In the genomic region with DNA sequence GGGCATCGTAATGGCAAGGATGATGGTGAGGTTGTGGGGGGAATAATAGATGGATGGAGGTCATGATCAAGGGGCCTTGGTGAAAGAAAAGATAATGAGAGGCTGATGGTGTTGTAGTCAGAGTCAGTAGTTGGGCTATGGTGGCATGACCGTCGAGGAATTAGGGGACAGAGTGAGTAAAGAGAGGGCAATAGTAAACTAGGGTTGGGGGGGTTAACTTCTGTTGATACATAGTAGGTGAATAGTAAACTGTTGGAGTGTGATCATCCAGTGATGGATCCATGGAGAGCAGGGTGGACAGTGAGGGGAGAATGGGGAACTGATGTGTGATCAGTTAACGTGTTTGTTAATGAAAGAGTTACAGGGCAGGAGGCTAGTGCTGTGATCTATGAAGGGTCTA, we compare ENCODE assay signal across 8 cellular contexts. TPM values are rescaled to one million over a fixed set of nuclear protein-coding genes. Genes with fewer than 3 reads are reported as not detected.
DNase-seq lines count a peak whose midpoint lies in the region; ATAC-seq and TF ChIP-seq lines count a peak whose summit lies in the region.

No MANE protein-coding gene starts in this region.

- H3K9me3 Mint-ChIP-seq in T-helper 1 cell treated with Interleukin-12 subunit alpha and Interleukin-12 subunit beta and Interleukin-4 antibody, amounts not matched to agents 30 μg/mL and 1 μg/mL, for 36 hours: no peaks in the 10 kb centered on the region
- no peaks in the 10 kb centered on the region for H3K9me3 Mint-ChIP-seq in activated T-helper 17 cell treated with anti-CD3 and anti-CD28 coated beads, Interleukin-2, amount 50 U/mL, for 72 hours
- no peaks in the 10 kb centered on the region for H3K9me3 Mint-ChIP-seq in stimulated activated naive CD8-positive, alpha-beta T cell treated with anti-CD3 and anti-CD28 coated beads, Interleukin-15, amount 100 ng/mL, for 72 hours

- H3K27me3 Mint-ChIP-seq in T-helper 1 cell treated with Interleukin-12 subunit alpha and Interleukin-12 subunit beta and Interleukin-4 antibody, amounts not matched to agents 30 μg/mL and 1 μg/mL, for 36 hours (ENCODE audit: low read depth): no peaks in the 10 kb centered on the region
- H3K27me3 Mint-ChIP-seq in activated T-helper 17 cell treated with anti-CD3 and anti-CD28 coated beads, Interleukin-2, amount 50 U/mL, for 72 hours: no peaks in the 10 kb centered on the region
- H3K27me3 Mint-ChIP-seq in stimulated activated naive CD8-positive, alpha-beta T cell treated with anti-CD3 and anti-CD28 coated beads, Interleukin-15, amount 100 ng/mL, for 72 hours: no peaks in the 10 kb centered on the region

- H3K36me3 ChIP-seq in iPS-18a (ENCODE audit: control insufficient read depth, low read depth, low read length) (peaks cover 12% of the 10 kb centered on the region), body of pancreas (replicated peaks in 1 of 2; ENCODE audit: insufficient read depth in 1 of 2, low read depth in 2 of 2) (no peaks in the 10 kb centered on the region)

- H3K27ac ChIP-seq in iPS-18a (ENCODE audit: low read length) (no peak overlapping the region), body of pancreas (peak overlapping the region in 2 of 4 donors; percentile 59 to 84)

- H3K9ac ChIP-seq in iPS-18a (ENCODE audit: low read length): peak overlapping the region; percentile 58

- H3K36me3 Mint-ChIP-seq in T-helper 1 cell treated with Interleukin-12 subunit alpha and Interleukin-12 subunit beta and Interleukin-4 antibody, amounts not matched to agents 30 μg/mL and 1 μg/mL, for 36 hours (ENCODE audit: low read depth): peaks cover 20% of the 10 kb centered on the region
- peaks cover 64% of the 10 kb centered on the region for H3K36me3 Mint-ChIP-seq in activated T-helper 17 cell treated with anti-CD3 and anti-CD28 coated beads, Interleukin-2, amount 50 U/mL, for 72 hours (ENCODE audit: low read depth)

- WGBS in body of pancreas, 2 donors: 13 to 23% methylated on average over 4 of the region's 4 CpGs

- H3K27me3 ChIP-seq in iPS-18a (ENCODE audit: control insufficient read depth, insufficient read depth, low read length) (no peaks in the 10 kb centered on the region), body of pancreas (no peaks in the 10 kb centered on the region)

- H3K4me1 ChIP-seq in iPS-18a (ENCODE audit: control insufficient read depth, low read depth, low read length) (peaks cover 8% of the 10 kb centered on the region), body of pancreas (peaks cover 21% of the 10 kb centered on the region)

- TF ChIP-seq POLR2A in body of pancreas (IDR thresholded peaks at IDR 0.05): no peak

- peak overlapping the region; percentile 87 for H3K4me3 ChIP-seq in iPS-18a (ENCODE audit: low read length)
- no peak overlapping the region for H3K4me3 ChIP-seq in body of pancreas

- peak overlapping the region; percentile 95 for H3K27ac Mint-ChIP-seq in T-helper 1 cell treated with Interleukin-12 subunit alpha and Interleukin-12 subunit beta and Interleukin-4 antibody, amounts not matched to agents 30 μg/mL and 1 μg/mL, for 36 hours
- peak overlapping the region; percentile 96 for H3K27ac Mint-ChIP-seq in activated T-helper 17 cell treated with anti-CD3 and anti-CD28 coated beads, Interleukin-2, amount 50 U/mL, for 72 hours
- peak overlapping the region; percentile 98 to 100 for H3K27ac Mint-ChIP-seq in stimulated activated naive CD8-positive, alpha-beta T cell treated with anti-CD3 and anti-CD28 coated beads, Interleukin-15, amount 100 ng/mL, for 72 hours

- TF ChIP-seq CTCF in body of pancreas (IDR thresholded peaks at IDR 0.05): no peak

- H3K4me1 Mint-ChIP-seq in T-helper 1 cell treated with Interleukin-12 subunit alpha and Interleukin-12 subunit beta and Interleukin-4 antibody, amounts not matched to agents 30 μg/mL and 1 μg/mL, for 36 hours (ENCODE audit: low read depth): peaks cover 28% of the 10 kb centered on the region
- peaks cover 10% of the 10 kb centered on the region for H3K4me1 Mint-ChIP-seq in activated T-helper 17 cell treated with anti-CD3 and anti-CD28 coated beads, Interleukin-2, amount 50 U/mL, for 72 hours
- peaks cover 55% of the 10 kb centered on the region for H3K4me1 Mint-ChIP-seq in stimulated activated naive CD8-positive, alpha-beta T cell treated with anti-CD3 and anti-CD28 coated beads, Interleukin-15, amount 100 ng/mL, for 72 hours

- DNase-seq in T-helper 1 cell (no peak), DMS153 (lab: John Stamatoyannopoulos, UW) (no peak), body of pancreas (no peak), NCI-H510A treated with DMSO at 0.1 percent for 48 hours (lab: John Stamatoyannopoulos, UW) (no peak)
- DNase-seq in stimulated activated naive CD8-positive, alpha-beta T cell treated with anti-CD3 and anti-CD28 coated beads, Interleukin-15, amount 100 ng/mL, for 72 hours: no peak

- H3K9me3 ChIP-seq in iPS-18a (ENCODE audit: control insufficient read depth, low read depth, low read length) (peaks cover 11% of the 10 kb centered on the region), body of pancreas (no peaks in the 10 kb centered on the region)

- peak overlapping the region; percentile 96 for H3K4me3 Mint-ChIP-seq in T-helper 1 cell treated with Interleukin-12 subunit alpha and Interleukin-12 subunit beta and Interleukin-4 antibody, amounts not matched to agents 30 μg/mL and 1 μg/mL, for 36 hours
- H3K4me3 Mint-ChIP-seq in activated T-helper 17 cell treated with anti-CD3 and anti-CD28 coated beads, Interleukin-2, amount 50 U/mL, for 72 hours: peak overlapping the region; percentile 80
- peak overlapping the region; percentile 97 for H3K4me3 Mint-ChIP-seq in stimulated activated naive CD8-positive, alpha-beta T cell treated with anti-CD3 and anti-CD28 coated beads, Interleukin-15, amount 100 ng/mL, for 72 hours

- intact Hi-C loops in body of pancreas (cut with DNase I): no loop called here

- no peak for ATAC-seq in activated T-helper 17 cell treated with anti-CD3 and anti-CD28 coated beads, Interleukin-2, amount 50 U/mL, for 72 hours (replicated peaks)
- ATAC-seq in stimulated activated naive CD8-positive, alpha-beta T cell treated with anti-CD3 and anti-CD28 coated beads, Interleukin-15, amount 100 ng/mL, for 72 hours: no peak
- no peak for ATAC-seq in body of pancreas

RNA-seq across cellular contexts. Expression of gene FTSJ1, which starts 0.9 kb away (rescaled TPM):
- total RNA-seq in activated T-helper 17 cell treated with anti-CD3 and anti-CD28 coated beads, Interleukin-2, amount 50 U/mL, for 72 hours: 10 to 100 TPM; 59.8 to 93.5 TPM
- total RNA-seq in body of pancreas: 10 to 100 TPM; 37.1 to 56.4 TPM

RNA-seq across cellular contexts. Expression of gene SLC38A5, which starts 6.9 kb away (rescaled TPM):
- 100 to 1,000 TPM; 130 to 170 TPM for total RNA-seq in activated T-helper 17 cell treated with anti-CD3 and anti-CD28 coated beads, Interleukin-2, amount 50 U/mL, for 72 hours
- total RNA-seq in body of pancreas: 100 to 1,000 TPM in 1 of 2 donors, 10 to 100 TPM in 1; 83.8 to 166 TPM

RNA-seq across cellular contexts. Expression of gene PORCN, which starts 31.9 kb away (rescaled TPM):
- 1 to 10 TPM; 8.9 to 9.4 TPM for total RNA-seq in activated T-helper 17 cell treated with anti-CD3 and anti-CD28 coated beads, Interleukin-2, amount 50 U/mL, for 72 hours
- 10 to 100 TPM in 1 of 2 donors, 1 to 10 TPM in 1; 6.2 to 22.7 TPM for total RNA-seq in body of pancreas

RNA-seq across cellular contexts. Expression of gene EBP, which starts 44.7 kb away (rescaled TPM):
- total RNA-seq in activated T-helper 17 cell treated with anti-CD3 and anti-CD28 coated beads, Interleukin-2, amount 50 U/mL, for 72 hours: 100 to 1,000 TPM; 104 to 213 TPM
- 10 to 100 TPM; 14.8 to 19.7 TPM for total RNA-seq in body of pancreas
